ENCODE assay signal across 22 cellular contexts in the genomic region with DNA sequence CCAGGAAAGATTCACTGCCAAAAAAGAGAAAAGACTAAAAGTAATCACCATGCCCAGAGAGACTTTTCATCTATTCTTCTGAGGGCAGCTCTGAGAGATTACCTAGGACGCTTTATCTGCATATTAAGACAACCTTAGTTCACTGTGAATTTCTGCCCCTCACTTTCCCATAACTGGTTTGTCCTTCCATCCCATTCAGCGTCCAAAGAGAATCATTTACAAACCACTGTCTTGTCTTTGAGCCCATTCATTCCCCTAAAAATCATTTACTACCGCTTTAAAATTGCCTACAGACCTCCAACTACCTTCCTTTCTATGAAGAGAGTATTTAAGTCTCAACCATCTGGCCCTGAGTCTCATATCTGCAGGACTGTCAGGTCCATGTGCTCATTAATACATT.
"Had no signal": no experiment of that assay in that cellular context is flagged by ENCODE, and none has a peak within 500 bp of the region (broad histone marks: within the 10 kb centered on the region; RNA-seq: fewer than 3 reads in every experiment).

No MANE protein-coding gene starts in this region.

- ATAC-seq: effector memory CD8-positive, alpha-beta T cell; esophagus mucosa; gastrocnemius medialis; heart right ventricle; left cardiac atrium; left lung; left ventricle myocardium superior; lower lobe of right lung; naive thymus-derived CD4-positive, alpha-beta T cell had no signal

- DNase-seq: colonic mucosa; cortex of kidney; effector CD8-positive, alpha-beta T cell; effector memory CD8-positive, alpha-beta T cell; endodermal cell; erythroblast; esophagus squamous epithelium; foreskin fibroblast; foreskin melanocyte; gastrocnemius medialis; glutamatergic neuron; head of caudate nucleus; heart right ventricle; hippocampal formation; left cardiac atrium; left lung; left ventricle myocardium superior; lower lobe of right lung; mesendoderm; midbrain; naive thymus-derived CD4-positive, alpha-beta T cell had no signal
